Comparison of ENCODE assay signal across 33 cellular contexts in the genomic region with DNA sequence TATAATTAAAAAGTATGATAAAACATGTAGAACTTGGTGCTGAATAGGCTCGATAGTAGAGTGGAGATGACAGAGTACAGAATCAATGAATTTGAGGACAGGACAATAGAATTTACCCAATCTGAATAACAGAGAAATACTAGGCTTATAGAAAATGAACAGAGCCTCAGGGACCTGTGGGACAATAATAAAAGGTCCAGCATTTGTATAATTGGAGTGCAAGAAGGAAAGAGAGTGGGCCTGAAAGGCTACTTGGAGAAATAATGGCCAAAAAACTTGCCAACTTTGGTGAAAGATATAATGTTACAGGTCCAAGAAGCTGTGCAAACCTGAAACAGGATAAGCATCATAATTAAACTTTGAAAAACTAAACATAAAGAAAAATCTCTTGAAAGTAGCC.
DNase-seq lines count a peak whose midpoint lies in the region; ATAC-seq and TF ChIP-seq lines count a peak whose summit lies in the region.
"Had no signal": no experiment of that assay in that cellular context is flagged by ENCODE, and none has a peak within 500 bp of the region (broad histone marks: within the 10 kb centered on the region; RNA-seq: fewer than 3 reads in every experiment).

No MANE protein-coding gene starts in this region.

- H3K27me3 Mint-ChIP-seq in endodermal cell (ENCODE audit: insufficient read depth) = no peaks in the 10 kb centered on the region
- H3K27me3 Mint-ChIP-seq: B cell had no signal

- intact Hi-C loops in colonic mucosa (cut with DNase I) = no loop called here

- H3K27me3 ChIP-seq in adipocyte (replicated peaks; ENCODE audit: control insufficient read depth, insufficient read depth, low read length) (no peaks in the 10 kb centered on the region), endodermal cell (ENCODE audit: control insufficient read depth, insufficient read depth, low read length, poor library complexity, severe bottlenecking) (no peaks in the 10 kb centered on the region), colonic mucosa (no peaks in the 10 kb centered on the region)
- H3K27me3 ChIP-seq: BE2C; BLaER1; BLaER1 treated with 17β-estradiol and CSF1 and Interleukin-3, amounts not matched to agents 10 nM and 100 nM had no signal

- H3K9ac ChIP-seq in adipocyte (ENCODE audit: low read length) (no peak overlapping the region), endodermal cell (ENCODE audit: extremely low read depth, low read length, poor library complexity, severe bottlenecking) (no peak overlapping the region), colonic mucosa (ENCODE audit: low read depth in 2 of 2, low read length in 2 of 2) (no peak overlapping the region)
- H3K9ac ChIP-seq: BLaER1; BLaER1 treated with 17β-estradiol and CSF1 and Interleukin-3, amounts not matched to agents 10 nM and 100 nM had no signal

- H3K27ac Mint-ChIP-seq in endodermal cell = no peak overlapping the region
- H3K27ac Mint-ChIP-seq: B cell; CD14-positive monocyte; CD4-positive, alpha-beta memory T cell; CD4-positive, alpha-beta T cell; CD4-positive, CD25-positive, alpha-beta regulatory T cell; CD8-positive, alpha-beta memory T cell; CD8-positive, alpha-beta T cell had no signal

- peaks cover 5% of the 10 kb centered on the region for H3K36me3 Mint-ChIP-seq in endodermal cell (ENCODE audit: low read depth)
- H3K36me3 Mint-ChIP-seq: CD14-positive monocyte; CD4-positive, alpha-beta memory T cell; CD4-positive, CD25-positive, alpha-beta regulatory T cell; CD8-positive, alpha-beta T cell had no signal

- WGBS in endodermal cell (ENCODE audit: insufficient coverage in 1 of 2, insufficient read length in 1 of 2), 2 experiments = 100% methylated on average over 1 of the region's 1 CpG

- TF ChIP-seq CTCF in HEK293 (tag by site-specific recombination; IDR thresholded peaks at IDR 0.05) = no peak
- no peak for TF ChIP-seq CTCF in endodermal cell (conservative IDR thresholded peaks at IDR 0.05)
- TF ChIP-seq CTCF in colonic mucosa (IDR thresholded peaks at IDR 0.05) = no peak

- peaks cover 25% of the 10 kb centered on the region for H3K9me3 Mint-ChIP-seq in endodermal cell
- H3K9me3 Mint-ChIP-seq: CD4-positive, alpha-beta T cell had no signal

- POLR2A ChIA-PET in HEK293 (lab: Yijun Ruan, JAX) = no interaction called here

- DNase-seq in adipocyte (ENCODE audit: low read depth) (no peak), endodermal cell (no peak), colonic mucosa (no peak)
- DNase-seq: 8988T; ACHN; AML-193; BE2C; C1 segment of cervical spinal cord; Caco-2; Calu3; CD4-positive, alpha-beta memory T cell; CD4-positive, alpha-beta T cell; CD4-positive, CD25-positive, alpha-beta regulatory T cell; CD8-positive, alpha-beta memory T cell; CD8-positive, alpha-beta T cell; COR-L47; DMS 273 treated with DMSO at 0.1 percent for 48 hours; DMS153; DMS53; DMS79; DMS79 treated with DMSO at 0.1 percent for 48 hours; DND-41; EL had no signal

- H3K4me1 ChIP-seq in HEK293 (ENCODE audit: control insufficient read depth, insufficient read depth, low read length) (no peaks in the 10 kb centered on the region), adipocyte (ENCODE audit: control insufficient read depth, insufficient read depth, low read length) (peaks cover 3% of the 10 kb centered on the region), endodermal cell (ENCODE audit: control insufficient read depth, insufficient read depth, low read length) (peaks cover 18% of the 10 kb centered on the region), colonic mucosa (no peaks in the 10 kb centered on the region)
- H3K4me1 ChIP-seq: A549; BE2C; BLaER1; BLaER1 treated with 17β-estradiol and CSF1 and Interleukin-3, amounts not matched to agents 10 nM and 100 nM; Caco-2 had no signal

- H3K27ac ChIP-seq in HEK293 (ENCODE audit: extremely low read depth, low read depth, low read length) (no peak overlapping the region), endodermal cell (ENCODE audit: low read depth, low read length) (no peak overlapping the region), colonic mucosa (no peak overlapping the region)
- H3K27ac ChIP-seq: 22Rv1; A549; BLaER1; BLaER1 treated with 17β-estradiol and CSF1 and Interleukin-3, amounts not matched to agents 10 nM and 100 nM; C4-2B had no signal

- H3K9me3 ChIP-seq in HEK293 (ENCODE audit: control insufficient read depth, insufficient read depth, low read depth, low read length) = no peaks in the 10 kb centered on the region
- peaks cover 10% of the 10 kb centered on the region for H3K9me3 ChIP-seq in adipocyte (ENCODE audit: control insufficient read depth, low read length)
- peaks cover 34% of the 10 kb centered on the region for H3K9me3 ChIP-seq in endodermal cell (ENCODE audit: control insufficient read depth, low read length)
- H3K9me3 ChIP-seq in colonic mucosa = no peaks in the 10 kb centered on the region
- H3K9me3 ChIP-seq: BE2C had no signal

- peaks cover 21% of the 10 kb centered on the region for H3K4me1 Mint-ChIP-seq in endodermal cell
- H3K4me1 Mint-ChIP-seq: B cell; CD14-positive monocyte; CD4-positive, alpha-beta memory T cell; CD4-positive, CD25-positive, alpha-beta regulatory T cell; CD8-positive, alpha-beta memory T cell had no signal

- H3K36me3 ChIP-seq in HEK293 (ENCODE audit: control insufficient read depth in 2 of 2, insufficient read depth in 1 of 2, low read length in 2 of 2) (no peaks in the 10 kb centered on the region), adipocyte (ENCODE audit: control insufficient read depth, insufficient read depth, low read length, severe bottlenecking) (no peaks in the 10 kb centered on the region), endodermal cell (ENCODE audit: control insufficient read depth, insufficient read depth, low read length) (no peaks in the 10 kb centered on the region), colonic mucosa (no peaks in the 10 kb centered on the region)
- H3K36me3 ChIP-seq: BE2C; BLaER1; BLaER1 treated with 17β-estradiol and CSF1 and Interleukin-3, amounts not matched to agents 10 nM and 100 nM had no signal

- CTCF ChIA-PET in HEK293 (lab: Yijun Ruan, JAX) = no interaction called here

- ATAC-seq in HG03342 (IDR thresholded peaks at IDR 0.05; ENCODE audit: unreplicated experiment) = no peak
- ATAC-seq in GM18861 (IDR thresholded peaks at IDR 0.05; ENCODE audit: unreplicated experiment) = no peak
- ATAC-seq: A549; CD8-positive, alpha-beta T cell had no signal

- H3K4me3 ChIP-seq in HEK293 (ENCODE audit: low read depth, low read length) = no peak overlapping the region
- H3K4me3 ChIP-seq in adipocyte (ENCODE audit: low read length) = peak overlapping the region; percentile 0
- H3K4me3 ChIP-seq in endodermal cell (ENCODE audit: low read length) = peak overlapping the region; percentile 69
- no peak overlapping the region for H3K4me3 ChIP-seq in colonic mucosa
- H3K4me3 ChIP-seq: A549; BLaER1; BLaER1 treated with 17β-estradiol and CSF1 and Interleukin-3, amounts not matched to agents 10 nM and 100 nM had no signal

- no peak overlapping the region for H3K4me3 Mint-ChIP-seq in endodermal cell
- H3K4me3 Mint-ChIP-seq: B cell; CD14-positive monocyte; CD4-positive, alpha-beta memory T cell; CD4-positive, alpha-beta T cell; CD4-positive, CD25-positive, alpha-beta regulatory T cell; CD8-positive, alpha-beta memory T cell; CD8-positive, alpha-beta T cell had no signal

TF ChIP-seq in HEK293, 187 proteins besides CTCF, POLR2A, EP300 and RAD21 (continues in another document):
- TF ChIP-seq ZNF24 (tag by site-specific recombination; IDR thresholded peaks at IDR 0.05) = no peak
- no peak for TF ChIP-seq ZNF791 (tag by site-specific recombination; IDR thresholded peaks at IDR 0.05)
- no peak for TF ChIP-seq ZNF311 (tag by site-specific recombination; IDR thresholded peaks at IDR 0.05; ENCODE audit: borderline replicate concordance)
- no peak for TF ChIP-seq ZNF596 (tag by site-specific recombination; IDR thresholded peaks at IDR 0.05)
- no peak for TF ChIP-seq YY1 (tag by site-specific recombination; IDR thresholded peaks at IDR 0.05)
- TF ChIP-seq WT1 (tag by site-specific recombination; IDR thresholded peaks at IDR 0.05) = no peak
- TF ChIP-seq ZNF133 (tag by site-specific recombination; IDR thresholded peaks at IDR 0.05) = peak; percentile 87
- no peak for TF ChIP-seq ZNF777 (tag by site-specific recombination; IDR thresholded peaks at IDR 0.05; ENCODE audit: borderline replicate concordance)
- no peak for TF ChIP-seq ZNF19 (tag by site-specific recombination; IDR thresholded peaks at IDR 0.05; ENCODE audit: low read depth)
- TF ChIP-seq SP3 (tag by site-specific recombination; IDR thresholded peaks at IDR 0.05) = no peak
- TF ChIP-seq ZNF707 (tag by site-specific recombination; IDR thresholded peaks at IDR 0.05) = no peak
- TF ChIP-seq, protein P1, sequence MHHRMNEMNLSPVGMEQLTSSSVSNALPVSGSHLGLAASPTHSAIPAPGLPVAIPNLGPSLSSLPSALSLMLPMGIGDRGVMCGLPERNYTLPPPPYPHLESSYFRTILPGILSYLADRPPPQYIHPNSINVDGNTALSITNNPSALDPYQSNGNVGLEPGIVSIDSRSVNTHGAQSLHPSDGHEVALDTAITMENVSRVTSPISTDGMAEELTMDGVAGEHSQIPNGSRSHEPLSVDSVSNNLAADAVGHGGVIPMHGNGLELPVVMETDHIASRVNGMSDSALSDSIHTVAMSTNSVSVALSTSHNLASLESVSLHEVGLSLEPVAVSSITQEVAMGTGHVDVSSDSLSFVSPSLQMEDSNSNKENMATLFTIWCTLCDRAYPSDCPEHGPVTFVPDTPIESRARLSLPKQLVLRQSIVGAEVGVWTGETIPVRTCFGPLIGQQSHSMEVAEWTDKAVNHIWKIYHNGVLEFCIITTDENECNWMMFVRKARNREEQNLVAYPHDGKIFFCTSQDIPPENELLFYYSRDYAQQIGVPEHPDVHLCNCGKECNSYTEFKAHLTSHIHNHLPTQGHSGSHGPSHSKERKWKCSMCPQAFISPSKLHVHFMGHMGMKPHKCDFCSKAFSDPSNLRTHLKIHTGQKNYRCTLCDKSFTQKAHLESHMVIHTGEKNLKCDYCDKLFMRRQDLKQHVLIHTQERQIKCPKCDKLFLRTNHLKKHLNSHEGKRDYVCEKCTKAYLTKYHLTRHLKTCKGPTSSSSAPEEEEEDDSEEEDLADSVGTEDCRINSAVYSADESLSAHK (tag by site-specific recombination; IDR thresholded peaks at IDR 0.05) = no peak
- TF ChIP-seq ZNF529 (tag by site-specific recombination; IDR thresholded peaks at IDR 0.05; ENCODE audit: insufficient replicate concordance) = no peak
- peak; percentile 84; the same call in 1 of the 2 replicates for TF ChIP-seq ZNF558 (tag by site-specific recombination; IDR thresholded peaks at IDR 0.05)
- no peak for TF ChIP-seq KLF16 (tag by site-specific recombination; IDR thresholded peaks at IDR 0.05)
- no peak for TF ChIP-seq ZNF629 (tag by site-specific recombination; IDR thresholded peaks at IDR 0.05)
- TF ChIP-seq ZEB2 (tag by site-specific recombination; IDR thresholded peaks at IDR 0.05) = no peak
- TF ChIP-seq KLF1 (tag by site-specific recombination; IDR thresholded peaks at IDR 0.05) = no peak
- peak; percentile 55 for TF ChIP-seq SETDB1 (IDR thresholded peaks at IDR 0.05; ENCODE audit: insufficient read length, low read length)
- no peak for TF ChIP-seq ZNF768 (tag by site-specific recombination; IDR thresholded peaks at IDR 0.05)

Comparison
In these comparisons a context has a peak if more than half of its experiments do, and no peak if none do; other contexts are left out.
1. H3K4me3 ChIP-seq: peak in adipocyte (single experiment) and endodermal cell (single experiment); none in HEK293 (single experiment) and colonic mucosa (single experiment).